1 cellular context compared by ENCODE assay signal in genomic region chr4:10095296-10095991, GRCh38.
TF ChIP-seq lines count a peak whose summit lies in the region.

No MANE protein-coding gene starts in this region.

TF ChIP-seq in GM12878, 131 proteins besides CTCF, POLR2A, EP300 and RAD21 (continued from another document):
- peak; percentile 42; the same call in 1 of the 2 replicates for TF ChIP-seq ZNF687 (IDR thresholded peaks at IDR 0.05)
- 0 out of 4 replicates have a peak, but pooled peaks of 1 of the 2 experiments have one; percentile 3 for TF ChIP-seq BHLHE40 (IDR thresholded peaks at IDR 0.05; ENCODE audit: borderline replicate concordance in 1 of 2, low read depth in 2 of 2, low read length in 1 of 2)
- TF ChIP-seq RUNX3 (IDR thresholded peaks at IDR 0.05; ENCODE audit: low read length), result peak; percentile 8; the same call in 1 of the 2 replicates
- TF ChIP-seq ZNF24 (IDR thresholded peaks at IDR 0.05), result no peak
- TF ChIP-seq STAT1 (conservative IDR thresholded peaks at IDR 0.05), result no peak
- no peak for TF ChIP-seq NBN (IDR thresholded peaks at IDR 0.05)
- no peak for TF ChIP-seq NKRF (conservative IDR thresholded peaks at IDR 0.05)
- no peak for TF ChIP-seq NFXL1 (IDR thresholded peaks at IDR 0.05; ENCODE audit: borderline replicate concordance)
- TF ChIP-seq FOXK2 (IDR thresholded peaks at IDR 0.05), result no peak
- no peak for TF ChIP-seq FOS (IDR thresholded peaks at IDR 0.05; ENCODE audit: borderline replicate concordance, extremely low read depth, insufficient read length)
- TF ChIP-seq ZBED1 (IDR thresholded peaks at IDR 0.05; ENCODE audit: borderline replicate concordance), result 0 out of 2 replicates have a peak, but pooled peaks have one; percentile 13
- TF ChIP-seq PKNOX1 (IDR thresholded peaks at IDR 0.05), result no peak
